ENCODE assay signal across 1 cellular context in genomic region chr6:89404512-89404911, GRCh38.
TF ChIP-seq lines count a peak whose summit lies in the region.

No MANE protein-coding gene starts in this region.

TF ChIP-seq in H1, 55 proteins besides CTCF, POLR2A, EP300 and RAD21:
- TF ChIP-seq SP2 (IDR thresholded peaks at IDR 0.05; ENCODE audit: low read length) (no peak), KDM4A (IDR thresholded peaks at IDR 0.05; ENCODE audit: low read depth, low read length, severe bottlenecking) (no peak), CTBP2 (IDR thresholded peaks at IDR 0.05; ENCODE audit: borderline replicate concordance, insufficient read depth, insufficient read length, low read length) (no peak), EZH2 (IDR thresholded peaks at IDR 0.05; ENCODE audit: low read depth, low read length, severe bottlenecking) (no peak), RNF2 (IDR thresholded peaks at IDR 0.05; ENCODE audit: borderline replicate concordance, low read depth, low read length, missing control alignments, poor library complexity, severe bottlenecking) (no peak), TAF7 (optimal IDR thresholded peaks at IDR 0.05; ENCODE audit: borderline replicate concordance, low read depth, low read length) (no peak), E2F6 (IDR thresholded peaks at IDR 0.05) (no peak), TAF1 (IDR thresholded peaks at IDR 0.05; ENCODE audit: low read depth, low read length) (no peak), CBX5 (IDR thresholded peaks at IDR 0.05; ENCODE audit: low read depth, low read length) (no peak)
